Comparison of ENCODE assay signal across 8 cellular contexts in the genomic region with DNA sequence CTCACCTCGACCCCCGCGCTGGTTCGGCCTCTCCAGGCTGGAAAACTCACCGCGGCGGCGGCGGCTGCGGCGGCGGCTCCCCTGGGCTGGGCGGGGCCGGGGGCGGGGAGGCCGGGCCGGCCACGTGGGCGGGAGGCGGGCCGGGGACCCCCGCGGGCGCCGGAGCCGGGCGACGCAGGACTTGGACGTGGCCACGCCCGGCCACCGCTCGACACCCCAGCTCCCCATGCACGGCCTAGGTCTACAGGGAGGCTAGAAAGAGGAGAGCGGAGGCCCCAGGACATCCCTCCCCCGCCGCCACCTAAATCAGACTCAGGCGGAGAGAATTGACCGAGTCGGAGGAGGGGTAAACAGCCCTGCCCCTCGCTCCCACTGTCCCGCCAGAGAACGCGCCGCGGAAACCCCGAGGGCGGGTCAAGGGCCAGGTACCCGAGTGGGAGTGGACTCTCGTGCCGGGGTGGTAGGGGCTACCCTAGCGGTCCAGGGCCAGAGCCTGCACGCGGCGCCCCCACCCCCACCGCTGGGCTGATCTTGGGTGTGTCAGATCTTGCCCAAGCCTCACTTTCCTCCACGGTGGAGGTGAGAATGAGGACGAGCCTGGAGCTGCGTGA. TPM values are rescaled to one million over a fixed set of nuclear protein-coding genes. Genes with fewer than 3 reads are reported as not detected.
DNase-seq lines count a peak whose midpoint lies in the region; ATAC-seq and TF ChIP-seq lines count a peak whose summit lies in the region.

No MANE protein-coding gene starts in this region.

- POLR2A ChIA-PET in CD4-positive, alpha-beta memory T cell (lab: Charles Lee; ENCODE audit: partially characterized antibody), result no interaction called here

- CTCF ChIA-PET in CD4-positive, alpha-beta memory T cell (lab: Charles Lee; ENCODE audit: partially characterized antibody), result no interaction called here

- intact Hi-C loops in CD4-positive, alpha-beta memory T cell (cut with micrococcal nuclease), result no loop called here
- intact Hi-C loops in Right ventricle myocardium inferior (cut with DNase I), result loop anchor here (2.0 kb wide), 1 partner anchor 85 kb away; no protein-coding TSS in a partner anchor

- peaks cover 3 to 22% (median 8%) of the 10 kb centered on the region in 4 donors for H3K4me1 Mint-ChIP-seq in CD4-positive, alpha-beta memory T cell
- peaks cover 4% of the 10 kb centered on the region for H3K4me1 Mint-ChIP-seq in osteocyte (ENCODE audit: unreplicated experiment)

- no peaks in the 10 kb centered on the region for H3K36me3 ChIP-seq in CD4-positive, alpha-beta memory T cell (ENCODE audit: insufficient read depth, low read length)

- no peak overlapping the region for H3K27ac Mint-ChIP-seq in CD4-positive, alpha-beta memory T cell
- H3K27ac Mint-ChIP-seq in osteocyte (ENCODE audit: unreplicated experiment), result no peak overlapping the region

- peaks cover 24% of the 10 kb centered on the region for H3K27me3 ChIP-seq in CD4-positive, alpha-beta memory T cell (ENCODE audit: insufficient read depth, low read length)

- H3K4me3 Mint-ChIP-seq in CD4-positive, alpha-beta memory T cell, result peak overlapping the region in 7 of 8 donors; percentile 4 to 86 (median 67)
- H3K4me3 Mint-ChIP-seq in osteocyte (ENCODE audit: unreplicated experiment), result peak overlapping the region; percentile 68

- ATAC-seq in HG02678 (IDR thresholded peaks at IDR 0.05; ENCODE audit: unreplicated experiment), result peak; percentile 14
- ATAC-seq in Right ventricle myocardium inferior, result peak; percentile 74
- no peak for ATAC-seq in GM19452 (IDR thresholded peaks at IDR 0.05; ENCODE audit: unreplicated experiment)

- H3K27ac ChIP-seq in CD4-positive, alpha-beta memory T cell (ENCODE audit: low read depth, low read length), result no peak overlapping the region
- peak overlapping the region; percentile 85 for H3K27ac ChIP-seq in VCaP

- no peak for DNase-seq in CD4-positive, alpha-beta memory T cell
- peak; percentile 73 for DNase-seq in Right ventricle myocardium inferior (ENCODE audit: missing footprints)
- no peak for DNase-seq in osteocyte (ENCODE audit: extremely low spot score, unreplicated experiment)
- no peak for DNase-seq in GM19240 (ENCODE audit: insufficient read length, low spot score)
- no peak for DNase-seq in SIG-M5 treated with dmso at 0.1 percent for 504 hours (lab: John Stamatoyannopoulos, UW; ENCODE audit: unreplicated experiment)

- no peaks in the 10 kb centered on the region for H3K9me3 Mint-ChIP-seq in CD4-positive, alpha-beta memory T cell
- H3K9me3 Mint-ChIP-seq in osteocyte (ENCODE audit: unreplicated experiment), result no peaks in the 10 kb centered on the region

- H3K36me3 Mint-ChIP-seq in CD4-positive, alpha-beta memory T cell, result peaks cover 0 to 3% of the 10 kb centered on the region in 2 donors
- no peaks in the 10 kb centered on the region for H3K36me3 Mint-ChIP-seq in osteocyte (ENCODE audit: unreplicated experiment)

- peaks cover 10% of the 10 kb centered on the region for H3K4me1 ChIP-seq in CD4-positive, alpha-beta memory T cell (ENCODE audit: insufficient read depth, low read length)

- peaks cover 28 to 47% of the 10 kb centered on the region in 2 donors for H3K27me3 Mint-ChIP-seq in CD4-positive, alpha-beta memory T cell
- peaks cover 20% of the 10 kb centered on the region for H3K27me3 Mint-ChIP-seq in osteocyte (ENCODE audit: unreplicated experiment)

- TF ChIP-seq CTCF in VCaP (conservative IDR thresholded peaks at IDR 0.05) (no peak), osteocyte (IDR thresholded peaks at IDR 0.05) (no peak)

- no peaks in the 10 kb centered on the region for H3K9me3 ChIP-seq in CD4-positive, alpha-beta memory T cell (ENCODE audit: control insufficient read depth in 1 of 2, low read length in 2 of 2)

- H3K4me3 ChIP-seq in CD4-positive, alpha-beta memory T cell (ENCODE audit: low read length in 2 of 2), result peak overlapping the region in 1 of 2 donors; percentile 28

RNA-seq across cellular contexts. Expression of a gene that starts 18.9 kb away (rescaled TPM):
- total RNA-seq in CD4-positive, alpha-beta memory T cell, result not detected
- polyA plus RNA-seq in CD4-positive, alpha-beta memory T cell, result not detected
- not detected for total RNA-seq in Right ventricle myocardium inferior
- total RNA-seq in osteocyte, result not detected in 2 replicates
